ENCODE assay signal across 24 cellular contexts in genomic region chr5:14188778-14189177, GRCh38. TPM values are rescaled to one million over a fixed set of nuclear protein-coding genes. Genes with fewer than 3 reads are reported as not detected.
DNase-seq lines count a peak whose midpoint lies in the region; ATAC-seq and TF ChIP-seq lines count a peak whose summit lies in the region.
"Had no signal": no experiment of that assay in that cellular context is flagged by ENCODE, and none has a peak within 500 bp of the region (broad histone marks: within the 10 kb centered on the region; RNA-seq: fewer than 3 reads in every experiment).

No MANE protein-coding gene starts in this region.

- no peaks in the 10 kb centered on the region for H3K9me3 Mint-ChIP-seq in osteocyte (ENCODE audit: unreplicated experiment)
- H3K9me3 Mint-ChIP-seq: natural killer cell had no signal

- no peak for TF ChIP-seq POLR2A in uterus (IDR thresholded peaks at IDR 0.05)

- 92% methylated on average over 4 of the region's 4 CpGs for WGBS in SK-N-SH (ENCODE audit: low lambda C conversion rate)

- TF ChIP-seq RAD21 in SK-N-SH (IDR thresholded peaks at IDR 0.05; ENCODE audit: low read length): no peak

- CTCF ChIA-PET in SK-N-SH (lab: Yijun Ruan, JAX): interaction anchor here (1.5 kb wide), 1 partner anchor 81 kb away, joined by 3 read pairs; no protein-coding TSS in a partner anchor

- no peak overlapping the region for H2AFZ ChIP-seq in SK-N-SH (ENCODE audit: low read depth)

- H3K9me2 ChIP-seq in SK-N-SH: no peaks in the 10 kb centered on the region

- H3K27ac ChIP-seq in SK-N-SH (ENCODE audit: low read depth in 2 of 2, low read length in 1 of 2): peak overlapping the region; percentile 48 to 94; a peak in 3 of 4 replicates
- peak overlapping the region; percentile 93 for H3K27ac ChIP-seq in epithelial cell of prostate
- peak overlapping the region; percentile 95 to 96 for H3K27ac ChIP-seq in uterus
- H3K27ac ChIP-seq: 22Rv1, BLaER1, lower lobe of right lung, pancreas had no signal

- peak overlapping the region; percentile 96 for H3K27ac Mint-ChIP-seq in osteocyte (ENCODE audit: unreplicated experiment)
- H3K27ac Mint-ChIP-seq: activated CD4-positive, alpha-beta T cell treated with anti-CD3 and anti-CD28 coated beads for 36 hours; natural killer cell had no signal

- H3F3A ChIP-seq in SK-N-SH (replicated peaks; ENCODE audit: insufficient read depth): peaks cover 85% of the 10 kb centered on the region

- H3K36me3 ChIP-seq in SK-N-SH (replicated peaks in 1 of 2; ENCODE audit: control insufficient read depth in 1 of 2, insufficient read depth in 2 of 2, low read length in 1 of 2) (peaks cover 0 to under 1% of the 10 kb centered on the region in 2 experiments), uterus (no peaks in the 10 kb centered on the region)
- H3K36me3 ChIP-seq: lower lobe of right lung, pancreas, upper lobe of left lung had no signal

- no peak for ATAC-seq in SK-N-SH treated with all-trans-retinoic acid at 6 μM for 48 hours
- ATAC-seq in GM19467 (IDR thresholded peaks at IDR 0.05; ENCODE audit: unreplicated experiment): no peak
- ATAC-seq: activated CD4-positive, alpha-beta T cell treated with anti-CD3 and anti-CD28 coated beads for 36 hours; HepG2; lower lobe of right lung; natural killer cell; pancreas had no signal

- H3K4me2 ChIP-seq in SK-N-SH: no peak overlapping the region
- H3K4me2 ChIP-seq: BLaER1 had no signal

- H3K27me3 ChIP-seq in SK-N-SH (ENCODE audit: insufficient read depth) (no peaks in the 10 kb centered on the region), uterus (no peaks in the 10 kb centered on the region)
- H3K27me3 ChIP-seq: BLaER1, pancreas, upper lobe of left lung had no signal

- no peaks in the 10 kb centered on the region for H3K27me3 Mint-ChIP-seq in osteocyte (ENCODE audit: unreplicated experiment)

- DNase-seq in SK-N-SH (no peak), epithelial cell of prostate (ENCODE audit: low read depth, low spot score) (no peak), osteocyte (ENCODE audit: extremely low spot score, unreplicated experiment) (no peak), uterus (no peak), activated gamma-delta T cell treated with Interleukin-2 at 50 U/mL for 16 hours (no peak), GM19238 (ENCODE audit: insufficient read length, low spot score) (no peak)
- DNase-seq: activated CD4-positive, alpha-beta T cell treated with anti-CD3 and anti-CD28 coated beads for 36 hours; foreskin fibroblast; H7; hypothalamus; islet precursor cell; lower lobe of right lung; natural killer cell; NCI-H2107; NCI-H524 treated with DMSO at 0.1 percent for 48 hours; pancreas; stimulated activated naive CD4-positive, alpha-beta T cell treated with Interleukin-2 at 50 U/mL for 16 hours; upper lobe of left lung had no signal

- TF ChIP-seq CTCF in SK-N-SH (IDR thresholded peaks at IDR 0.05) (no peak), osteocyte (IDR thresholded peaks at IDR 0.05) (no peak), uterus (IDR thresholded peaks at IDR 0.05) (no peak)

- H3K4me1 ChIP-seq in SK-N-SH (ENCODE audit: control insufficient read depth in 1 of 2, insufficient read depth in 2 of 2, low read depth in 1 of 2, low read length in 1 of 2) (peaks cover 49 to 87% of the 10 kb centered on the region in 2 experiments), uterus (peaks cover 6 to 23% of the 10 kb centered on the region in 2 donors)

- peaks cover 95% of the 10 kb centered on the region for H3K79me2 ChIP-seq in SK-N-SH (ENCODE audit: insufficient read depth)

- peaks cover 94% of the 10 kb centered on the region for H3K4me1 Mint-ChIP-seq in osteocyte (ENCODE audit: unreplicated experiment)
- H3K4me1 Mint-ChIP-seq: activated CD4-positive, alpha-beta T cell treated with anti-CD3 and anti-CD28 coated beads for 36 hours had no signal

- peaks cover 31% of the 10 kb centered on the region for H4K20me1 ChIP-seq in SK-N-SH (ENCODE audit: insufficient read depth)

- no peak overlapping the region for H3K4me3 Mint-ChIP-seq in osteocyte (ENCODE audit: unreplicated experiment)
- H3K4me3 Mint-ChIP-seq: activated CD4-positive, alpha-beta T cell treated with anti-CD3 and anti-CD28 coated beads for 36 hours; natural killer cell had no signal

- H3K4me3 ChIP-seq in SK-N-SH (ENCODE audit: low read depth in 2 of 2, low read length in 1 of 2): no peak overlapping the region
- no peak overlapping the region for H3K4me3 ChIP-seq in uterus
- H3K4me3 ChIP-seq: BLaER1, lower lobe of right lung, pancreas, skin epidermis, upper lobe of left lung had no signal

- TF ChIP-seq EP300 in SK-N-SH (IDR thresholded peaks at IDR 0.05; ENCODE audit: borderline replicate concordance in 1 of 2, low read depth in 1 of 2, low read length in 1 of 2): no peak

- intact Hi-C loops in uterus (cut with DNase I; ENCODE audit: low total_unique reads): no loop called here

- POLR2A ChIA-PET in SK-N-SH (lab: Yijun Ruan, JAX): no interaction called here

- no peaks in the 10 kb centered on the region for H3K36me3 Mint-ChIP-seq in osteocyte (ENCODE audit: unreplicated experiment)
- H3K36me3 Mint-ChIP-seq: natural killer cell had no signal

- peak overlapping the region; percentile 5; the same call in 1 of the 2 replicates for H3K9ac ChIP-seq in SK-N-SH
- H3K9ac ChIP-seq: BLaER1 had no signal

- H3K9me3 ChIP-seq in SK-N-SH (no peaks in the 10 kb centered on the region), uterus (no peaks in the 10 kb centered on the region)
- H3K9me3 ChIP-seq: BLaER1, lower lobe of right lung, pancreas, upper lobe of left lung had no signal

TF ChIP-seq in SK-N-SH, 30 proteins besides CTCF, POLR2A, EP300 and RAD21 (continues in another document):
- TF ChIP-seq CHD2 (IDR thresholded peaks at IDR 0.05; ENCODE audit: low read length, partially characterized antibody) (no peak), GABPA (IDR thresholded peaks at IDR 0.05; ENCODE audit: low read depth) (no peak), FOSL2 (IDR thresholded peaks at IDR 0.05; ENCODE audit: borderline replicate concordance, low read depth) (no peak), JUND (IDR thresholded peaks at IDR 0.05) (no peak), MXI1 (IDR thresholded peaks at IDR 0.05; ENCODE audit: low read depth, low read length) (no peak), TEAD4 (IDR thresholded peaks at IDR 0.05; ENCODE audit: borderline replicate concordance, insufficient read depth) (no peak), NFIC (IDR thresholded peaks at IDR 0.05; ENCODE audit: borderline replicate concordance) (no peak), GATA2 (CRISPR knock-in tag; IDR thresholded peaks at IDR 0.05) (no peak), RFX5 (IDR thresholded peaks at IDR 0.05; ENCODE audit: low read length) (no peak), ZBTB33 (IDR thresholded peaks at IDR 0.05; ENCODE audit: borderline replicate concordance, low read depth) (no peak), SIN3A (IDR thresholded peaks at IDR 0.05; ENCODE audit: borderline replicate concordance, low read depth, low read length) (no peak)

TF ChIP-seq in SK-N-SH treated with all-trans-retinoic acid at 6 μM for 48 hours, 23 proteins besides CTCF, POLR2A, EP300 and RAD21 (continues in another document):
- no peak for TF ChIP-seq ARNTL (CRISPR knock-in tag; IDR thresholded peaks at IDR 0.05; ENCODE audit: borderline replicate concordance, low read depth)
- TF ChIP-seq ZFP30 (CRISPR knock-in tag; IDR thresholded peaks at IDR 0.05): no peak
- TF ChIP-seq CSDC2 (CRISPR knock-in tag; IDR thresholded peaks at IDR 0.05): no peak
- TF ChIP-seq RARB (CRISPR knock-in tag; IDR thresholded peaks at IDR 0.05): no peak
- no peak for TF ChIP-seq PPARA (CRISPR knock-in tag; IDR thresholded peaks at IDR 0.05; ENCODE audit: borderline replicate concordance)
- TF ChIP-seq TSHZ2 (CRISPR knock-in tag; IDR thresholded peaks at IDR 0.05): no peak
- no peak for TF ChIP-seq ISL1 (CRISPR knock-in tag; IDR thresholded peaks at IDR 0.05)
- no peak for TF ChIP-seq CREB5 (CRISPR knock-in tag; IDR thresholded peaks at IDR 0.05; ENCODE audit: low read depth)

RNA-seq across cellular contexts. Expression of gene TRIO, which starts 45.6 kb away (rescaled TPM):
- 225 and 229 TPM in 2 replicates for polyA plus RNA-seq in SK-N-SH (2012; rRNA removed)
- 101 and 117 TPM in 2 replicates for polyA plus RNA-seq in SK-N-SH (2012; cell fraction: cytosol; rRNA removed)
- 1,118 and 1,202 TPM in 2 replicates for polyA plus RNA-seq in SK-N-SH (2012; cell fraction: nucleus; rRNA removed)
- total RNA-seq in osteocyte (336 and 341 TPM in 2 replicates), uterus (100 to 1,000 TPM in 3 of 4 donors, 10 to 100 TPM in 1; 93.5 to 234 (median 207) TPM)
